In the genomic region with DNA sequence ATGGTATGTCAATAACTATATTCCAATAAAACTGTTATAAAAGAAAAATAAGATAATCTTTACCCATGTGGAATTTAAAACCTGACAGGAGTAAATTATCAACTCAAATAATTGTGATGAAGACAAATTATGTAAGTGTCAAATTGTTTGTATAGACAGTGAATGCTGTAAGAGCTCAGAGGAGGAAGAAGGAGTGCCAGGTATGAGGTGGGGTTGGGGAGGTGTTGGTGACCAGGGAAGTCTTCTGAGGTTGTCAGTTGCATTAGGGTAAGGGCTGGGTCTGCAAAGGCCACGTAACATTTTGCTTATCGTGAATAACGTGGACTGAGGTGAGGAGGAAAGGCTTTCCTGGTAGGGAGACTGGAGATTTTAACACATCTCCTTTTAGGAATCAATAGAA, we compare ENCODE assay signal across 13 cellular contexts. TPM values are rescaled to one million over a fixed set of nuclear protein-coding genes. Genes with fewer than 3 reads are reported as not detected.
DNase-seq lines count a peak whose midpoint lies in the region; ATAC-seq and TF ChIP-seq lines count a peak whose summit lies in the region.
"Had no signal": no experiment of that assay in that cellular context is flagged by ENCODE, and none has a peak within 500 bp of the region (broad histone marks: within the 10 kb centered on the region; RNA-seq: fewer than 3 reads in every experiment).

No MANE protein-coding gene starts in this region.

- no peak overlapping the region for H2AFZ ChIP-seq in mesenchymal stem cell (ENCODE audit: low read depth, low read length)
- H2AFZ ChIP-seq: GM23248 had no signal

- TF ChIP-seq CTCF in VCaP (conservative IDR thresholded peaks at IDR 0.05) (no peak), transverse colon (IDR thresholded peaks at IDR 0.05) (no peak), Caco-2 (IDR thresholded peaks at IDR 0.05; ENCODE audit: insufficient read depth in 1 of 2, low read depth in 1 of 2, low read length in 1 of 2, severe bottlenecking in 1 of 2, unreplicated experiment in 1 of 2) (no peak), coronary artery (IDR thresholded peaks at IDR 0.05) (no peak)

- H2AK5ac ChIP-seq in mesenchymal stem cell (ENCODE audit: low read length, severe bottlenecking), result no peak overlapping the region

- TF ChIP-seq POLR2A in transverse colon (IDR thresholded peaks at IDR 0.05), result no peak

- H3K9ac ChIP-seq in mesenchymal stem cell (ENCODE audit: low read length), result no peak overlapping the region
- H3K9ac ChIP-seq: GM23248 had no signal

- no peak overlapping the region for H3K4me3 ChIP-seq in CD4-positive, CD25-positive, alpha-beta regulatory T cell (ENCODE audit: low read depth, low read length)
- H3K4me3 ChIP-seq in mesenchymal stem cell (ENCODE audit: insufficient read depth in 1 of 2, low read depth in 1 of 2, low read length in 2 of 2), result no peak overlapping the region
- no peak overlapping the region for H3K4me3 ChIP-seq in transverse colon
- H3K4me3 ChIP-seq in Caco-2 (ENCODE audit: low read depth, low read length), result no peak overlapping the region
- no peak overlapping the region for H3K4me3 ChIP-seq in coronary artery
- H3K4me3 ChIP-seq: A549, GM23248, HAP-1 had no signal

- H3K4ac ChIP-seq in mesenchymal stem cell (ENCODE audit: low read depth in 1 of 2, low read length in 2 of 2), result no peak overlapping the region

- H2BK15ac ChIP-seq in mesenchymal stem cell (ENCODE audit: low read depth, poor library complexity, severe bottlenecking), result no peak overlapping the region

- no peak overlapping the region for H4K8ac ChIP-seq in mesenchymal stem cell (ENCODE audit: low read length)

- in situ Hi-C loops in transverse colon (cut with MboI; ENCODE audit: low pct_ligation_motif_present in 1 of 4, low pct_unique_long_range_greater_than_20kb in 1 of 4, low sequenced_read_pairs in 3 of 4), result no loop called here

- peaks cover 9 to 24% (median 13%) of the 10 kb centered on the region in 4 donors for H3K4me1 Mint-ChIP-seq in CD4-positive, CD25-positive, alpha-beta regulatory T cell
- peaks cover 12% of the 10 kb centered on the region for H3K4me1 Mint-ChIP-seq in Caco-2 (ENCODE audit: low read depth, unreplicated experiment)

- H2BK120ac ChIP-seq in mesenchymal stem cell (ENCODE audit: low read depth, low read length), result no peak overlapping the region

- no peaks in the 10 kb centered on the region for H3K36me3 ChIP-seq in CD4-positive, CD25-positive, alpha-beta regulatory T cell (ENCODE audit: control insufficient read depth, insufficient read depth, low read length)
- H3K36me3 ChIP-seq in mesenchymal stem cell (ENCODE audit: control insufficient read depth in 1 of 2, insufficient read depth in 2 of 2, low read depth in 1 of 2, low read length in 2 of 2), result peaks cover 0 to 2% of the 10 kb centered on the region in 2 experiments
- H3K36me3 ChIP-seq in transverse colon, result no peaks in the 10 kb centered on the region
- H3K36me3 ChIP-seq in Caco-2 (ENCODE audit: control insufficient read depth, insufficient read depth, low read length), result no peaks in the 10 kb centered on the region; the same call in 1 of the 2 replicates

- no peaks in the 10 kb centered on the region for H3K9me3 Mint-ChIP-seq in CD4-positive, CD25-positive, alpha-beta regulatory T cell
- no peaks in the 10 kb centered on the region for H3K9me3 Mint-ChIP-seq in Caco-2 (ENCODE audit: unreplicated experiment)
- H3K9me3 Mint-ChIP-seq: CD8-positive, alpha-beta T cell had no signal

- no CpG with 5 or more reads among the region's 3 CpGs for WGBS in mesenchymal stem cell
- 52 to 78% methylated on average over 3 of the region's 3 CpGs for WGBS in transverse colon (ENCODE audit: low coverage in 1 of 2), 2 donors

- H2BK12ac ChIP-seq in mesenchymal stem cell (ENCODE audit: low read length in 2 of 2), result no peak overlapping the region

- H3K27ac ChIP-seq in CD4-positive, CD25-positive, alpha-beta regulatory T cell (ENCODE audit: insufficient read depth, low read length, poor library complexity, severe bottlenecking), result no peak overlapping the region
- peak overlapping the region; percentile 23; the same call in 1 of the 2 replicates for H3K27ac ChIP-seq in VCaP
- H3K27ac ChIP-seq in mesenchymal stem cell (ENCODE audit: low read length, poor library complexity, severe bottlenecking), result no peak overlapping the region
- peak overlapping the region in 1 of 4 donors; percentile 19 for H3K27ac ChIP-seq in transverse colon
- H3K27ac ChIP-seq in coronary artery, result no peak overlapping the region
- H3K27ac ChIP-seq: 22Rv1, A549, GM23248 had no signal

- H3K9me3 ChIP-seq in CD4-positive, CD25-positive, alpha-beta regulatory T cell (ENCODE audit: control insufficient read depth in 2 of 2, low read length in 2 of 2), result no peaks in the 10 kb centered on the region
- H3K9me3 ChIP-seq in mesenchymal stem cell (ENCODE audit: control insufficient read depth, low read length), result no peaks in the 10 kb centered on the region
- H3K9me3 ChIP-seq in transverse colon, result no peaks in the 10 kb centered on the region
- H3K9me3 ChIP-seq in Caco-2, result no peaks in the 10 kb centered on the region
- H3K9me3 ChIP-seq: A549, HAP-1 had no signal

- CTCF ChIA-PET in Caco-2 (lab: Charles Lee), result no interaction called here

- POLR2A ChIA-PET in Caco-2 (lab: Charles Lee), result no interaction called here

- H3K79me1 ChIP-seq in mesenchymal stem cell (replicated peaks; ENCODE audit: low read length, poor library complexity, severe bottlenecking), result peaks cover 1% of the 10 kb centered on the region

- H3K27me3 Mint-ChIP-seq in CD4-positive, CD25-positive, alpha-beta regulatory T cell, result peaks cover 9% of the 10 kb centered on the region
- no peaks in the 10 kb centered on the region for H3K27me3 Mint-ChIP-seq in Caco-2 (ENCODE audit: insufficient read depth, unreplicated experiment)

- H3K14ac ChIP-seq in mesenchymal stem cell (ENCODE audit: low read length in 2 of 2), result no peak overlapping the region

- peaks cover 22% of the 10 kb centered on the region for H3K4me1 ChIP-seq in CD4-positive, CD25-positive, alpha-beta regulatory T cell (ENCODE audit: control insufficient read depth, insufficient read depth, low read length, poor library complexity, severe bottlenecking)
- peaks cover 2% of the 10 kb centered on the region for H3K4me1 ChIP-seq in mesenchymal stem cell (ENCODE audit: control insufficient read depth, insufficient read depth, low read depth, low read length)
- H3K4me1 ChIP-seq in transverse colon, result peaks cover 8 to 31% (median 20%) of the 10 kb centered on the region in 4 donors
- no peaks in the 10 kb centered on the region for H3K4me1 ChIP-seq in Caco-2

- DNase-seq in CD4-positive, CD25-positive, alpha-beta regulatory T cell, result no peak
- DNase-seq in mesenchymal stem cell (no peak), transverse colon (peak; percentile 41), Caco-2 (no peak), hippocampal formation (lab: John Stamatoyannopoulos, UW) (no peak), coronary artery (ENCODE audit: low spot score) (no peak)
- DNase-seq: AML-193; CD8-positive, alpha-beta T cell; GM23248 had no signal

- H3K36me3 Mint-ChIP-seq in CD4-positive, CD25-positive, alpha-beta regulatory T cell, result peaks cover 9% of the 10 kb centered on the region
- peaks cover 16% of the 10 kb centered on the region for H3K36me3 Mint-ChIP-seq in Caco-2 (ENCODE audit: insufficient read depth, unreplicated experiment)

- BruUV-seq in Caco-2 (replicated peaks; lab: Mats Ljungman, UMichigan), result no TSS peak

- peak overlapping the region in 1 of 2 experiments; percentile 30 for H3K18ac ChIP-seq in mesenchymal stem cell (ENCODE audit: low read depth in 1 of 2, low read length in 2 of 2)

- H3K4me2 ChIP-seq in mesenchymal stem cell (ENCODE audit: low read length, poor library complexity, severe bottlenecking), result no peak overlapping the region
- H3K4me2 ChIP-seq: A549 had no signal

- TF ChIP-seq EP300 in transverse colon (IDR thresholded peaks at IDR 0.05; ENCODE audit: low read depth), result no peak

- H3K23ac ChIP-seq in mesenchymal stem cell (ENCODE audit: low read length in 2 of 2), result no peak overlapping the region

- peak overlapping the region in 3 of 4 donors; percentile 23 to 64 (median 39) for H3K4me3 Mint-ChIP-seq in CD4-positive, CD25-positive, alpha-beta regulatory T cell
- H3K4me3 Mint-ChIP-seq in Caco-2 (ENCODE audit: unreplicated experiment), result no peak overlapping the region

- intact Hi-C loops in transverse colon (cut with DNase I; ENCODE audit: low total_unique reads) (loop anchor here (5.0 kb wide), 1 partner anchor 117 kb away; a partner anchor contains a TSS), Caco-2 (cut with micrococcal nuclease; ENCODE audit: unreplicated experiment) (no loop called here)

- peaks cover 2% of the 10 kb centered on the region for H3K27me3 ChIP-seq in CD4-positive, CD25-positive, alpha-beta regulatory T cell (ENCODE audit: control insufficient read depth, insufficient read depth, low read length)
- H3K27me3 ChIP-seq in mesenchymal stem cell (ENCODE audit: control insufficient read depth in 1 of 2, insufficient read depth in 1 of 2, low read length in 2 of 2) (peaks cover 0 to 4% of the 10 kb centered on the region in 2 experiments), transverse colon (no peaks in the 10 kb centered on the region), Caco-2 (replicated peaks; ENCODE audit: control insufficient read depth, insufficient read depth, low read length) (no peaks in the 10 kb centered on the region)

- no peak for ATAC-seq in CD4-positive, CD25-positive, alpha-beta regulatory T cell (ENCODE audit: low read depth in 2 of 2)
- ATAC-seq: A549; CD8-positive, alpha-beta T cell had no signal

- H4K91ac ChIP-seq in mesenchymal stem cell (ENCODE audit: low read length), result peak overlapping the region; percentile 55

- no peak overlapping the region for H2BK5ac ChIP-seq in mesenchymal stem cell (ENCODE audit: low read depth, low read length, poor library complexity, severe bottlenecking)

- H3K27ac Mint-ChIP-seq in CD4-positive, CD25-positive, alpha-beta regulatory T cell, result no peak overlapping the region
- H3K27ac Mint-ChIP-seq in Caco-2 (ENCODE audit: unreplicated experiment), result no peak overlapping the region
- H3K27ac Mint-ChIP-seq: CD8-positive, alpha-beta T cell had no signal

RNA-seq across cellular contexts. Expression of a gene that starts 2.5 kb away (rescaled TPM):
- total RNA-seq in CD4-positive, CD25-positive, alpha-beta regulatory T cell, result 219 TPM
- 100 to 1,000 TPM; 170 to 212 (median 179) TPM for polyA plus RNA-seq in CD4-positive, CD25-positive, alpha-beta regulatory T cell
- polyA plus RNA-seq in mesenchymal stem cell (2013, experiment 1 of 2), result 85.2 TPM
- polyA plus RNA-seq in mesenchymal stem cell (2013, experiment 2 of 2), result 85.6 TPM
- total RNA-seq in transverse colon, result 100 to 1,000 TPM in 1 of 4 donors, 10 to 100 TPM in 3; 35.8 to 139 (median 87.0) TPM
- total RNA-seq in Caco-2 (2022), result 53.5 and 53.9 TPM in 2 replicates
